In genomic region chr17:3722716-3723115, GRCh38 we compare ENCODE assay signal across 8 cellular contexts. TPM values are rescaled to one million over a fixed set of nuclear protein-coding genes. Genes with fewer than 3 reads are reported as not detected.
DNase-seq lines count a peak whose midpoint lies in the region; ATAC-seq and TF ChIP-seq lines count a peak whose summit lies in the region.

No MANE protein-coding gene starts in this region.

- H3K18ac ChIP-seq in trophoblast cell (ENCODE audit: low read length): no peak overlapping the region

- H3K9me3 ChIP-seq in RWPE2 (ENCODE audit: severe bottlenecking): no peaks in the 10 kb centered on the region
- H3K9me3 ChIP-seq in esophagus muscularis mucosa: no peaks in the 10 kb centered on the region
- H3K9me3 ChIP-seq in trophoblast cell (ENCODE audit: insufficient read depth, low read depth, low read length): no peaks in the 10 kb centered on the region

- peak overlapping the region; percentile 66 for H3K4me2 ChIP-seq in trophoblast cell (ENCODE audit: low read length)

- TF ChIP-seq POLR2A in esophagus muscularis mucosa (IDR thresholded peaks at IDR 0.05; ENCODE audit: low read depth): no peak

- H4K91ac ChIP-seq in trophoblast cell (ENCODE audit: low read depth, low read length): no peak overlapping the region

- no peak for ATAC-seq in RWPE2 (ENCODE audit: low read depth)
- no peak for ATAC-seq in GM19023 (IDR thresholded peaks at IDR 0.05; ENCODE audit: unreplicated experiment)
- no peak for ATAC-seq in GM19324 (IDR thresholded peaks at IDR 0.05; ENCODE audit: low FRiP score, unreplicated experiment)

- H3K36me3 ChIP-seq in RWPE2 (ENCODE audit: low read depth) (peaks cover 54% of the 10 kb centered on the region), esophagus muscularis mucosa (peaks cover 0 to 38% (median 21%) of the 10 kb centered on the region in 4 donors), trophoblast cell (ENCODE audit: control insufficient read depth in 1 of 2, insufficient read depth in 2 of 2, low read length in 2 of 2) (peaks cover 8 to 17% of the 10 kb centered on the region in 2 experiments)

- DNase-seq in EH (ENCODE audit: low read depth) (peak; percentile 36), RWPE2 (ENCODE audit: low spot score) (no peak), esophagus muscularis mucosa (ENCODE audit: extremely low spot score) (no peak), trophoblast cell (no peak), DMS79 treated with DMSO at 0.1 percent for 48 hours (lab: John Stamatoyannopoulos, UW) (no peak), NCI-H1092 (lab: John Stamatoyannopoulos, UW) (no peak)

- H2BK120ac ChIP-seq in trophoblast cell (ENCODE audit: insufficient read depth, low read length, poor library complexity): no peak overlapping the region

- H3K79me2 ChIP-seq in trophoblast cell (ENCODE audit: control insufficient read depth, insufficient read depth, low read length, poor library complexity): peaks cover 15% of the 10 kb centered on the region

- H3K9ac ChIP-seq in trophoblast cell (ENCODE audit: low read length): peak overlapping the region; percentile 29

- H3K4ac ChIP-seq in trophoblast cell (ENCODE audit: low read depth, low read length): peak overlapping the region; percentile 17

- H3K4me3 ChIP-seq in RWPE2 (ENCODE audit: severe bottlenecking) (peak overlapping the region; percentile 95), esophagus muscularis mucosa (peak overlapping the region; percentile 72 to 91 (median 90)), trophoblast cell (ENCODE audit: low read depth, low read length) (peak overlapping the region; percentile 25)

- TF ChIP-seq CTCF in RWPE2 (IDR thresholded peaks at IDR 0.05; ENCODE audit: poor library complexity, severe bottlenecking) (no peak), esophagus muscularis mucosa (IDR thresholded peaks at IDR 0.05) (no peak)

- H3K79me1 ChIP-seq in trophoblast cell (ENCODE audit: low read length): peaks cover 9% of the 10 kb centered on the region

- no peak overlapping the region for H2AK5ac ChIP-seq in trophoblast cell (ENCODE audit: low read length)

- H2BK12ac ChIP-seq in trophoblast cell (ENCODE audit: low read length): no peak overlapping the region

- 28% methylated on average over 6 of the region's 6 CpGs for WGBS in esophagus muscularis mucosa
- WGBS in trophoblast cell (ENCODE audit: extremely low coverage, insufficient coverage, insufficient read length): no CpG with 5 or more reads among the region's 6 CpGs

- H3K14ac ChIP-seq in trophoblast cell (ENCODE audit: low read length): no peak overlapping the region

- H3K4me1 ChIP-seq in RWPE2 (ENCODE audit: insufficient read depth, poor library complexity, severe bottlenecking): peaks cover 22% of the 10 kb centered on the region
- peaks cover 29 to 52% (median 49%) of the 10 kb centered on the region in 4 donors for H3K4me1 ChIP-seq in esophagus muscularis mucosa
- peaks cover 6 to 7% of the 10 kb centered on the region in 2 experiments for H3K4me1 ChIP-seq in trophoblast cell (ENCODE audit: control insufficient read depth in 1 of 2, insufficient read depth in 2 of 2, low read length in 2 of 2)

- no peak overlapping the region for H4K8ac ChIP-seq in trophoblast cell (ENCODE audit: low read depth, low read length)

- intact Hi-C loops in esophagus muscularis mucosa (cut with DNase I): no loop called here

- H3K23ac ChIP-seq in trophoblast cell (ENCODE audit: low read length): no peak overlapping the region

- no peak overlapping the region for H4K12ac ChIP-seq in trophoblast cell (ENCODE audit: low read depth, low read length)

- H3K27me3 ChIP-seq in RWPE2 (ENCODE audit: insufficient read depth, poor library complexity, severe bottlenecking) (no peaks in the 10 kb centered on the region), esophagus muscularis mucosa (no peaks in the 10 kb centered on the region), trophoblast cell (ENCODE audit: insufficient read depth, low read length) (no peaks in the 10 kb centered on the region)

- H2AFZ ChIP-seq in trophoblast cell (ENCODE audit: insufficient read depth, low read length, poor library complexity): no peak overlapping the region

- no peak overlapping the region for H2BK5ac ChIP-seq in trophoblast cell (ENCODE audit: low read depth, low read length, poor library complexity)

- TF ChIP-seq EP300 in esophagus muscularis mucosa (IDR thresholded peaks at IDR 0.05): no peak

- H3K27ac ChIP-seq in RWPE2 (ENCODE audit: poor library complexity, severe bottlenecking) (peak overlapping the region; percentile 45), esophagus muscularis mucosa (replicated peaks in 1 of 4) (peak overlapping the region; percentile 85 to 94 (median 86)), trophoblast cell (ENCODE audit: low read depth, low read length) (no peak overlapping the region)

RNA-seq across cellular contexts. Expression of gene HASPIN, which starts 1.0 kb away (rescaled TPM):
- total RNA-seq in esophagus muscularis mucosa: under 1 TPM in 2 of 4 donors, not detected in 2; 0.13 to 0.23 TPM
- 10.1 and 10.2 TPM in 2 replicates for polyA plus RNA-seq in trophoblast cell (2013)

RNA-seq across cellular contexts. Expression of gene P2RX5, which starts 26.8 kb away (rescaled TPM):
- total RNA-seq in esophagus muscularis mucosa: 1 to 10 TPM in 2 of 4 donors, under 1 TPM in 2; 0.19 to 1.5 (median 1.0) TPM
- 0.18 and 0.27 TPM in 2 replicates for polyA plus RNA-seq in trophoblast cell (2013)

RNA-seq across cellular contexts. Expression of gene EMC6, which starts 54.1 kb away (rescaled TPM):
- total RNA-seq in esophagus muscularis mucosa: 10 to 100 TPM; 15.8 to 38.2 (median 23.6) TPM
- 115 and 116 TPM in 2 replicates for polyA plus RNA-seq in trophoblast cell (2013)

RNA-seq across cellular contexts. Expression of gene TAX1BP3, which starts 54.3 kb away (rescaled TPM):
- 100 to 1,000 TPM in 3 of 4 donors, 10 to 100 TPM in 1; 98.0 to 175 (median 115) TPM for total RNA-seq in esophagus muscularis mucosa
- 98.6 and 103 TPM in 2 replicates for polyA plus RNA-seq in trophoblast cell (2013)

Comparison
In these comparisons a context has a peak if more than half of its experiments do, and no peak if none do; other contexts are left out.
1. H3K4me3 ChIP-seq: peak in every context shown above with its lines; median percentile 95 in RWPE2; 90 in esophagus muscularis mucosa; 25 in trophoblast cell.